In genomic region chr19:41753159-41753558, GRCh38 we compare ENCODE assay signal across 8 cellular contexts. TPM values are rescaled to one million over a fixed set of nuclear protein-coding genes. Genes with fewer than 3 reads are reported as not detected.
A peak's percentile ranks its signal among the peaks of the same experiment; 100 is the strongest.
DNase-seq lines count a peak whose midpoint lies in the region; ATAC-seq and TF ChIP-seq lines count a peak whose summit lies in the region.

No MANE protein-coding gene starts in this region.

- H3K4me2 ChIP-seq in GM23338, result no peak overlapping the region

- DNase-seq in AG20443 (ENCODE audit: low spot score) (peak; percentile 52), GM23338 (ENCODE audit: low spot score) (peak; percentile 85), Peyer's patch (peak; percentile 58 to 89 (median 83)), cardiac muscle cell (ENCODE audit: low read depth in 1 of 2, low spot score in 1 of 2) (peak in 1 of 2 donors; percentile 40)
- DNase-seq in activated T-helper 2 cell treated with anti-CD3 and anti-CD28 coated beads, Interferon-gamma antibody, Interleukin-2, Interleukin-4, amounts not matched to agents 10 μg/mL and 5 μg/mL and 100 μg/mL, durations not matched to agents 14 hours and 24 hours and 36 hours (ENCODE audit: low spot score), result peak; percentile 52
- DNase-seq in stimulated activated CD4-positive, alpha-beta T cell treated with anti-CD3 and anti-CD28 coated beads, Interleukin-12 subunit alpha, Interleukin-12 subunit beta, amount 100 ng/mL, for 48 hours (ENCODE audit: low read depth in 2 of 3, low spot score in 1 of 3), result peak; percentile 53 to 74 (median 69)

- H4K20me1 ChIP-seq in GM23338 (replicated peaks; ENCODE audit: insufficient read depth), result no peaks in the 10 kb centered on the region

- H3K36me3 Mint-ChIP-seq in GM23338 (ENCODE audit: low read depth), result no peaks in the 10 kb centered on the region
- H3K36me3 Mint-ChIP-seq in activated T-helper 2 cell treated with anti-CD3 and anti-CD28 coated beads, Interferon-gamma antibody, Interleukin-2, Interleukin-4, amounts not matched to agents 10 μg/mL and 5 μg/mL and 100 μg/mL, durations not matched to agents 14 hours and 24 hours and 36 hours (ENCODE audit: low read depth), result no peaks in the 10 kb centered on the region

- H3K9me2 ChIP-seq in GM23338 (ENCODE audit: insufficient read depth), result no peaks in the 10 kb centered on the region

- intact Hi-C loops in activated T-helper 2 cell treated with anti-CD3 and anti-CD28 coated beads, Interferon-gamma antibody, Interleukin-2, Interleukin-4, amounts not matched to agents 10 μg/mL and 5 μg/mL and 100 μg/mL, durations not matched to agents 14 hours and 24 hours and 36 hours (cut with micrococcal nuclease), result loop anchor here (1.0 kb wide), 1 partner anchor 32 kb away; no protein-coding TSS in a partner anchor

- H3K27me3 Mint-ChIP-seq in GM23338 (ENCODE audit: insufficient read depth, low read depth, poor library complexity), result peaks cover 6% of the 10 kb centered on the region
- H3K27me3 Mint-ChIP-seq in activated T-helper 2 cell treated with anti-CD3 and anti-CD28 coated beads, Interferon-gamma antibody, Interleukin-2, Interleukin-4, amounts not matched to agents 10 μg/mL and 5 μg/mL and 100 μg/mL, durations not matched to agents 14 hours and 24 hours and 36 hours (ENCODE audit: low read depth), result peaks cover 40% of the 10 kb centered on the region

- no peak overlapping the region for H3K4me3 Mint-ChIP-seq in GM23338
- H3K4me3 Mint-ChIP-seq in activated T-helper 2 cell treated with anti-CD3 and anti-CD28 coated beads, Interferon-gamma antibody, Interleukin-2, Interleukin-4, amounts not matched to agents 10 μg/mL and 5 μg/mL and 100 μg/mL, durations not matched to agents 14 hours and 24 hours and 36 hours (ENCODE audit: low read depth), result no peak overlapping the region

- H3K4me1 ChIP-seq in GM23338 (ENCODE audit: insufficient read depth) (no peaks in the 10 kb centered on the region; the same call in 1 of the 2 replicates), Peyer's patch (peaks cover 0 to 19% (median 0%) of the 10 kb centered on the region in 4 donors), cardiac muscle cell (ENCODE audit: low read depth) (no peaks in the 10 kb centered on the region)

- H3K27ac Mint-ChIP-seq in GM23338, result no peak overlapping the region
- H3K27ac Mint-ChIP-seq in activated T-helper 2 cell treated with anti-CD3 and anti-CD28 coated beads, Interferon-gamma antibody, Interleukin-2, Interleukin-4, amounts not matched to agents 10 μg/mL and 5 μg/mL and 100 μg/mL, durations not matched to agents 14 hours and 24 hours and 36 hours, result no peak overlapping the region

- no peaks in the 10 kb centered on the region for H3K9me3 Mint-ChIP-seq in GM23338
- H3K9me3 Mint-ChIP-seq in activated T-helper 2 cell treated with anti-CD3 and anti-CD28 coated beads, Interferon-gamma antibody, Interleukin-2, Interleukin-4, amounts not matched to agents 10 μg/mL and 5 μg/mL and 100 μg/mL, durations not matched to agents 14 hours and 24 hours and 36 hours, result no peaks in the 10 kb centered on the region

- peaks cover 3% of the 10 kb centered on the region; the same call in 1 of the 3 replicates for H3K4me1 Mint-ChIP-seq in GM23338
- peaks cover 5% of the 10 kb centered on the region for H3K4me1 Mint-ChIP-seq in activated T-helper 2 cell treated with anti-CD3 and anti-CD28 coated beads, Interferon-gamma antibody, Interleukin-2, Interleukin-4, amounts not matched to agents 10 μg/mL and 5 μg/mL and 100 μg/mL, durations not matched to agents 14 hours and 24 hours and 36 hours (ENCODE audit: low read depth)

- H3K27me3 ChIP-seq in GM23338 (ENCODE audit: insufficient read depth) (no peaks in the 10 kb centered on the region), Peyer's patch (no peaks in the 10 kb centered on the region), cardiac muscle cell (no peaks in the 10 kb centered on the region)

- ATAC-seq in GM23338 (peak; percentile 91), HG02938 (IDR thresholded peaks at IDR 0.05; ENCODE audit: unreplicated experiment) (no peak), GM19035 (IDR thresholded peaks at IDR 0.05; ENCODE audit: unreplicated experiment) (no peak)

- peak; percentile 84 to 93 for TF ChIP-seq CTCF in GM23338 (conservative IDR thresholded peaks at IDR 0.05; ENCODE audit: low read depth in 2 of 2)
- TF ChIP-seq CTCF in Peyer's patch (IDR thresholded peaks at IDR 0.05), result peak; percentile 70 to 87 (median 79)
- TF ChIP-seq CTCF in cardiac muscle cell (IDR thresholded peaks at IDR 0.05; ENCODE audit: low read depth, low read length), result peak; percentile 73

- no peak overlapping the region for H2AFZ ChIP-seq in GM23338

- H3K27ac ChIP-seq in GM23338 (ENCODE audit: low read depth) (no peak overlapping the region), Peyer's patch (no peak overlapping the region), cardiac muscle cell (no peak overlapping the region)

- no peak for TF ChIP-seq POLR2A in Peyer's patch (IDR thresholded peaks at IDR 0.05)

- no peaks in the 10 kb centered on the region for H3K9me3 ChIP-seq in Peyer's patch
- no peaks in the 10 kb centered on the region for H3K9me3 ChIP-seq in cardiac muscle cell (ENCODE audit: low read depth)

- H3F3A ChIP-seq in GM23338 (replicated peaks; ENCODE audit: low read depth), result no peaks in the 10 kb centered on the region

- no peaks in the 10 kb centered on the region for H3K79me2 ChIP-seq in GM23338 (replicated peaks; ENCODE audit: insufficient read depth)

- no peak overlapping the region for H3K4me3 ChIP-seq in GM23338
- H3K4me3 ChIP-seq in Peyer's patch, result no peak overlapping the region
- no peak overlapping the region for H3K4me3 ChIP-seq in cardiac muscle cell

- no peaks in the 10 kb centered on the region for H3K36me3 ChIP-seq in GM23338 (ENCODE audit: insufficient read depth)
- H3K36me3 ChIP-seq in Peyer's patch, result no peaks in the 10 kb centered on the region
- H3K36me3 ChIP-seq in cardiac muscle cell, result no peaks in the 10 kb centered on the region

TF ChIP-seq in GM23338, 12 proteins besides CTCF, POLR2A, EP300 and RAD21 (continues in another document):
- no peak for TF ChIP-seq POLR2AphosphoS5 (IDR thresholded peaks at IDR 0.05; ENCODE audit: low read depth)
- TF ChIP-seq JUNB (IDR thresholded peaks at IDR 0.05; ENCODE audit: unreplicated experiment), result no peak
- no peak for TF ChIP-seq EZH2 (IDR thresholded peaks at IDR 0.05; ENCODE audit: low read depth, unreplicated experiment)
- no peak for TF ChIP-seq ETS1 (IDR thresholded peaks at IDR 0.05)
- TF ChIP-seq STAT1 (IDR thresholded peaks at IDR 0.05; ENCODE audit: unreplicated experiment), result no peak
- TF ChIP-seq ZNF331 (CRISPR knock-in tag; IDR thresholded peaks at IDR 0.05; ENCODE audit: low read depth), result no peak
- TF ChIP-seq ZNF114 (CRISPR knock-in tag; IDR thresholded peaks at IDR 0.05), result no peak

RNA-seq across cellular contexts. Expression of gene CEACAM6, which starts 2.2 kb away (rescaled TPM):
- total RNA-seq in GM23338 (2014; rRNA removed; shearing (Covaris generic)), result not detected in 2 replicates
- polyA plus RNA-seq in GM23338 (2016; fragmentation: Nextera tagmentation; extraction: Ambion mirVana) (not detected in 2 replicates), cardiac muscle cell (not detected in 2 replicates)
- total RNA-seq in Peyer's patch (10 to 100 TPM in 2 of 4 donors, 1 to 10 TPM in 1, not detected in 1; 6.8 to 31.9 (median 10.5) TPM), cardiac muscle cell (not detected in 2 replicates)
- total RNA-seq in activated T-helper 2 cell treated with anti-CD3 and anti-CD28 coated beads, Interferon-gamma antibody, Interleukin-2, Interleukin-4, amounts not matched to agents 10 μg/mL and 5 μg/mL and 100 μg/mL, durations not matched to agents 14 hours and 24 hours and 36 hours, result not detected in 2 replicates

RNA-seq across cellular contexts. Expression of gene CEACAM3, which starts 43.2 kb away (rescaled TPM):
- total RNA-seq in GM23338 (2014; rRNA removed; shearing (Covaris generic)), result not detected in 2 replicates
- not detected in 2 replicates for polyA plus RNA-seq in GM23338 (2016; fragmentation: Nextera tagmentation; extraction: Ambion mirVana)
- not detected for total RNA-seq in Peyer's patch
- total RNA-seq in activated T-helper 2 cell treated with anti-CD3 and anti-CD28 coated beads, Interferon-gamma antibody, Interleukin-2, Interleukin-4, amounts not matched to agents 10 μg/mL and 5 μg/mL and 100 μg/mL, durations not matched to agents 14 hours and 24 hours and 36 hours, result not detected in 2 replicates
- not detected in 2 replicates for total RNA-seq in cardiac muscle cell
- polyA plus RNA-seq in cardiac muscle cell, result not detected in 2 replicates

RNA-seq across cellular contexts. Expression of gene CEACAM5, which starts 44.7 kb away (rescaled TPM):
- not detected in 2 replicates for total RNA-seq in GM23338 (2014; rRNA removed; shearing (Covaris generic))
- not detected in 2 replicates for polyA plus RNA-seq in GM23338 (2016; fragmentation: Nextera tagmentation; extraction: Ambion mirVana)
- total RNA-seq in Peyer's patch, result 100 to 1,000 TPM in 2 of 4 donors, 10 to 100 TPM in 2; 63.9 to 113 (median 99.3) TPM
- total RNA-seq in activated T-helper 2 cell treated with anti-CD3 and anti-CD28 coated beads, Interferon-gamma antibody, Interleukin-2, Interleukin-4, amounts not matched to agents 10 μg/mL and 5 μg/mL and 100 μg/mL, durations not matched to agents 14 hours and 24 hours and 36 hours, result not detected in 2 replicates
- total RNA-seq in cardiac muscle cell, result not detected in 2 replicates
- not detected in 2 replicates for polyA plus RNA-seq in cardiac muscle cell

Comparison
In these comparisons a context has a peak if more than half of its experiments do, and no peak if none do; other contexts are left out.
1. RNA of gene CEACAM5, which starts 44.7 kb away (total RNA-seq): 63.9 to 113 TPM in Peyer's patch; not detected in GM23338, not detected in activated T-helper 2 cell treated with anti-CD3 and anti-CD28 coated beads, Interferon-gamma antibody, Interleukin-2, Interleukin-4, amounts not matched to agents 10 μg/mL and 5 μg/mL and 100 μg/mL, durations not matched to agents 14 hours and 24 hours and 36 hours and not detected in cardiac muscle cell; every median in the first group is over 10 times any median in the second.
2. Peak in every context shown above with its lines, with median percentiles within 50 percentile points of each other: CTCF ChIP-seq.